In genomic region chr2:68776124-68776523, GRCh38 we compare ENCODE assay signal across 1 cellular context.
TF ChIP-seq lines count a peak whose summit lies in the region.

No MANE protein-coding gene starts in this region.

TF ChIP-seq in H1, 55 proteins besides CTCF, POLR2A, EP300 and RAD21:
- TF ChIP-seq KDM5A (IDR thresholded peaks at IDR 0.05; ENCODE audit: low read length) = no peak
- TF ChIP-seq KDM1A (IDR thresholded peaks at IDR 0.05; ENCODE audit: borderline replicate concordance, low read length) = no peak
- TF ChIP-seq NANOG (IDR thresholded peaks at IDR 0.05; ENCODE audit: insufficient read depth, low read depth, low read length, poor library complexity, severe bottlenecking) = no peak
- TF ChIP-seq BACH1 (IDR thresholded peaks at IDR 0.05; ENCODE audit: low read length) = no peak
- no peak for TF ChIP-seq CEBPB (IDR thresholded peaks at IDR 0.05; ENCODE audit: low read depth, low read length)
- TF ChIP-seq CHD7 (IDR thresholded peaks at IDR 0.05; ENCODE audit: insufficient replicate concordance, low read length) = no peak
- no peak for TF ChIP-seq CHD1 (IDR thresholded peaks at IDR 0.05; ENCODE audit: low read depth, low read length)
- no peak for TF ChIP-seq ATF3 (IDR thresholded peaks at IDR 0.05; ENCODE audit: insufficient read depth, low read depth, low read length)
- TF ChIP-seq EGR1 (IDR thresholded peaks at IDR 0.05; ENCODE audit: borderline replicate concordance, low read depth, low read length) = no peak
- no peak for TF ChIP-seq SUZ12 (IDR thresholded peaks at IDR 0.05; ENCODE audit: low read length)
- no peak for TF ChIP-seq ASH2L (IDR thresholded peaks at IDR 0.05; ENCODE audit: low read length)
TF ChIP-seq in H1: peak in this region for 0.
